8 cellular contexts compared by ENCODE assay signal in genomic region chr1:10960954-10961833, GRCh38. TPM values are rescaled to one million over a fixed set of nuclear protein-coding genes. Genes with fewer than 3 reads are reported as not detected.
DNase-seq lines count a peak whose midpoint lies in the region; ATAC-seq and TF ChIP-seq lines count a peak whose summit lies in the region.

No MANE protein-coding gene starts in this region.

- TF ChIP-seq CTCF in GM06990 (IDR thresholded peaks at IDR 0.05; ENCODE audit: insufficient read depth, low read length, poor library complexity, severe bottlenecking) (peak; percentile 90), foreskin keratinocyte (conservative IDR thresholded peaks at IDR 0.05) (peak; percentile 78), thoracic aorta (IDR thresholded peaks at IDR 0.05) (peak; percentile 84)

- H3K4me3 ChIP-seq in GM06990 (replicated peaks; ENCODE audit: low read depth, low read length) (no peak overlapping the region), thoracic aorta (no peak overlapping the region)

- H3K27ac ChIP-seq in foreskin keratinocyte (no peak overlapping the region), thoracic aorta (no peak overlapping the region)

- ATAC-seq in foreskin keratinocyte, result peak; percentile 73
- no peak for ATAC-seq in thoracic aorta (ENCODE audit: insufficient number of reproducible peaks, low FRiP score, low read depth)
- no peak for ATAC-seq in GM19397 (IDR thresholded peaks at IDR 0.05; ENCODE audit: unreplicated experiment)

- H3K36me3 ChIP-seq in GM06990 (ENCODE audit: control insufficient read depth, insufficient read depth, low read length), result no peaks in the 10 kb centered on the region
- no peaks in the 10 kb centered on the region for H3K36me3 ChIP-seq in thoracic aorta

- DNase-seq in GM06990 (ENCODE audit: extremely low read depth, insufficient read length), result peak; percentile 71
- DNase-seq in HuH-7.5 (ENCODE audit: low spot score), result peak; percentile 84
- DNase-seq in RKO (ENCODE audit: low spot score), result peak; percentile 70
- DNase-seq in activated T-helper 1 cell treated with anti-CD3 and anti-CD28 coated beads, Interleukin-2, amount 50 U/mL, for 16 hours (ENCODE audit: low read depth in 1 of 2, low spot score in 1 of 2), result peak; percentile 60 to 74
- DNase-seq in foreskin keratinocyte, result peak in 1 of 2 donors; percentile 33
- DNase-seq in occipital lobe (lab: John Stamatoyannopoulos, UW), result peak; percentile 59
- peak; percentile 67 for DNase-seq in thoracic aorta (ENCODE audit: low spot score)

- H3K27me3 ChIP-seq in GM06990 (replicated peaks; ENCODE audit: control insufficient read depth, insufficient read depth, low read length) (no peaks in the 10 kb centered on the region), foreskin keratinocyte (peaks cover 3% of the 10 kb centered on the region), thoracic aorta (replicated peaks; ENCODE audit: insufficient read depth) (no peaks in the 10 kb centered on the region)

- H3K9me3 ChIP-seq in thoracic aorta, result no peaks in the 10 kb centered on the region

- H3K4me1 ChIP-seq in foreskin keratinocyte (no peaks in the 10 kb centered on the region), thoracic aorta (ENCODE audit: control insufficient read depth in 1 of 2, low read depth in 2 of 2) (peaks cover 4 to 6% of the 10 kb centered on the region in 2 donors)

RNA-seq across cellular contexts. Expression of gene TARDBP, which starts 51.3 kb away (rescaled TPM):
- total RNA-seq in foreskin keratinocyte (155 and 178 TPM in 2 replicates), occipital lobe (102 TPM), thoracic aorta (100 to 1,000 TPM in 1 of 2 donors, 10 to 100 TPM in 1; 57.3 to 229 TPM)
- 101 and 125 TPM in 2 replicates for polyA plus RNA-seq in foreskin keratinocyte
